8 cellular contexts compared by ENCODE assay signal in the genomic region with DNA sequence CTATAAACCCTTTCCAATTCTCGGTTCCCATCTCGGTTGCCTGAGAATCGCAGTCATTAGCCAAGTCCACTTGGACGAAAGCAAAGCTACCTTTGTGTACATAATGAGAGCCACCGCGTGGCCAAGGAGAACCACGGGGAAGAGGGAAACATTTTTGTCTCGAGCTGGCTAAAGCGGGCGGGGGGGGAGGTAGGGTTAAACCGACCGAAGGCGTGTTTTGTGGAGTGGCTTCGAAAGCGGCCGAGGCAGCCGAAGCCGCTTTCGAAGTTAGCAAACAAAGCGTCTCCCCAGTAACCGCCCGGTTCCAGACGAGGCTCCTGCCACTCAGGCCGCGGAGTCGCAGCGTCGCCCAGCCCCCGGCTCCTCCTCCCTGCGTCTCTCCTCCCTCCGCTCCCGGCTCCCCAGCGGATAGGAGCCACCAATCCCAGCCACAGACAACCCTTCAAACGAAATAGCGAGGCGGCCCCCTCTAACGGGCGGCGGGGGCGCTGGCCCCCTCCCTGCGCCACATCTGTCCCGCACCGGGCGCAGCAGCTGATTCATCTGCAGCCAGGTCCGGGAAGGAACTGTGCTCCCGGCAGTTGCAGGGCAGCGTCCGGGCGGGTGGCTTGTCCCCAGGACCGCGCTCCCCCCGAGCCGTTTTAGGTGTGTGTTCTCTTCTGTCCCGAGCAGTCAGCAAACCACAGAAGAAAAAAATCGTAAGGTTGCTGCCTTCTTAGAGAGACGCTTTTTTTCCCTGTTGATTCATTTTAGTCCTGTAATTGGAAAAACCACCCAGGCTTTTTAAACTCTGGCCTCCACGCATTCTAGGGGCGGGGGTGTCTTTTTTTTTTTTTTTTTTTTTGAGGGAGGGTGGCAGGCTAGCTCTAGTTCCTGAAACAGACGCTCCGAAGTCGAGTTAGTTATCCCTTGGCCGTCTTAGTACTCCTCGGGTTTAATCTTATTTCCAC. TPM values are rescaled to one million over a fixed set of nuclear protein-coding genes. Genes with fewer than 3 reads are reported as not detected.
DNase-seq lines count a peak whose midpoint lies in the region; ATAC-seq, FAIRE-seq and TF ChIP-seq lines count a peak whose summit lies in the region.

No MANE protein-coding gene starts in this region.

- intact Hi-C loops in Caco-2 (cut with micrococcal nuclease; ENCODE audit: unreplicated experiment) = loop anchor here (1.0 to 2.0 kb wide), 7 partner anchors 8 to 217 kb away; no protein-coding TSS in a partner anchor

- POLR2A ChIA-PET in Caco-2 (lab: Charles Lee) = interaction anchor here (0.5 to 3.1 kb wide), 29 partner anchors 8 to 593 kb away, joined by 3 to 30 read pairs (median 5); partner anchors contain the start of genes MYL12A and MYL12B

- peak; percentile 88 for FAIRE-seq in endometrium (lab: Jason Lieb, UNC)

- H3K4me1 ChIP-seq in Caco-2 = peaks cover 14% of the 10 kb centered on the region

- H3K27me3 Mint-ChIP-seq in Caco-2 (ENCODE audit: insufficient read depth, unreplicated experiment) = no peaks in the 10 kb centered on the region

- H3K9me3 Mint-ChIP-seq in Caco-2 (ENCODE audit: unreplicated experiment) = no peaks in the 10 kb centered on the region

- peak; percentile 66 for ATAC-seq in GM21390 (IDR thresholded peaks at IDR 0.05; ENCODE audit: unreplicated experiment)

- H3K9me3 ChIP-seq in Caco-2 = no peaks in the 10 kb centered on the region

- peak overlapping the region; percentile 87 for H3K4me3 Mint-ChIP-seq in Caco-2 (ENCODE audit: unreplicated experiment)

- CTCF ChIA-PET in Caco-2 (lab: Charles Lee) = interaction anchor here (0.6 to 1.2 kb wide), 14 partner anchors 8 to 407 kb away, joined by 3 to 11 read pairs (median 4); no protein-coding TSS in a partner anchor

- no peaks in the 10 kb centered on the region for H3K36me3 ChIP-seq in Caco-2 (ENCODE audit: control insufficient read depth, insufficient read depth, low read length)

- H3K4me1 Mint-ChIP-seq in Caco-2 (ENCODE audit: low read depth, unreplicated experiment) = no peaks in the 10 kb centered on the region

- BruUV-seq in Caco-2 (replicated peaks; lab: Mats Ljungman, UMichigan) = no TSS peak

- H3K36me3 Mint-ChIP-seq in Caco-2 (ENCODE audit: insufficient read depth, unreplicated experiment) = peaks cover 59% of the 10 kb centered on the region

- H3K27me3 ChIP-seq in Caco-2 (replicated peaks; ENCODE audit: control insufficient read depth, insufficient read depth, low read length) = no peaks in the 10 kb centered on the region

- peak overlapping the region; percentile 97 for H3K27ac Mint-ChIP-seq in Caco-2 (ENCODE audit: unreplicated experiment)

- DNase-seq in Caco-2 = peak; percentile 97
- peak; percentile 11 to 99 (median 82) for DNase-seq in HUDEP-2 (lab: John Stamatoyannopoulos, UW; ENCODE audit: unreplicated experiment in 76 of 76)
- peak; percentile 96 for DNase-seq in NOMO-1 treated with dmso at 0.1 percent for 144 hours (lab: John Stamatoyannopoulos, UW; ENCODE audit: unreplicated experiment)
- peak; percentile 53 for DNase-seq in activated CD8-positive, alpha-beta memory T cell treated with anti-CD3 and anti-CD28 coated beads, Interleukin-2, amount 50 U/mL, for 24 hours (ENCODE audit: extremely low read depth)
- peak; percentile 91 for DNase-seq in midbrain (lab: John Stamatoyannopoulos, UW)
- DNase-seq in stimulated activated CD8-positive, alpha-beta memory T cell treated with anti-CD3 and anti-CD28 coated beads, Interleukin-15, amount 100 ng/mL, for 48 hours (ENCODE audit: low read depth in 2 of 2) = peak; percentile 82 to 85

- peak in 1 of 2 experiments; percentile 48 for TF ChIP-seq CTCF in Caco-2 (IDR thresholded peaks at IDR 0.05; ENCODE audit: insufficient read depth in 1 of 2, low read depth in 1 of 2, low read length in 1 of 2, severe bottlenecking in 1 of 2, unreplicated experiment in 1 of 2)

- H3K4me3 ChIP-seq in Caco-2 (ENCODE audit: low read depth, low read length) = peak overlapping the region; percentile 60

RNA-seq across cellular contexts. Expression of gene TGIF1, which starts 1.8 kb away (rescaled TPM):
- total RNA-seq in Caco-2 (2022) = 103 and 107 TPM in 2 replicates

Comparison
In these comparisons a context has a peak if more than half of its experiments do, and no peak if none do; other contexts are left out.
1. Peak in every context shown above with its lines: DNase-seq, ATAC-seq and H3K4me3 ChIP-seq.